Comparison of ENCODE assay signal across 13 cellular contexts in genomic region chr3:115937054-115937453, GRCh38.
DNase-seq lines count a peak whose midpoint lies in the region; FAIRE-seq and TF ChIP-seq lines count a peak whose summit lies in the region.
"Had no signal": no experiment of that assay in that cellular context is flagged by ENCODE, and none has a peak within 500 bp of the region (broad histone marks: within the 10 kb centered on the region; RNA-seq: fewer than 3 reads in every experiment).

No MANE protein-coding gene starts in this region.

- H3K27me3 Mint-ChIP-seq in HFFc6 (ENCODE audit: insufficient read depth): no peaks in the 10 kb centered on the region
- peaks cover 23% of the 10 kb centered on the region for H3K27me3 Mint-ChIP-seq in mesothelial cell of epicardium (ENCODE audit: low read depth)

- H3K9me3 Mint-ChIP-seq in HFFc6 (peaks cover 12% of the 10 kb centered on the region), mesothelial cell of epicardium (peaks cover 11% of the 10 kb centered on the region)

- TF ChIP-seq CTCF in HFFc6 (IDR thresholded peaks at IDR 0.05) (peak; percentile 69), VCaP (conservative IDR thresholded peaks at IDR 0.05) (peak; percentile 80), mesothelial cell of epicardium (IDR thresholded peaks at IDR 0.05; ENCODE audit: unreplicated experiment) (peak; percentile 48), tibial artery (IDR thresholded peaks at IDR 0.05) (no peak)

- H3K27me3 ChIP-seq in tibial artery: no peaks in the 10 kb centered on the region
- H3K27me3 ChIP-seq: left lung, vagina had no signal

- DNase-seq in HFFc6: no peak
- DNase-seq in mesothelial cell of epicardium (ENCODE audit: low spot score in 2 of 2, unreplicated experiment in 2 of 2): no peak
- no peak for DNase-seq in tibial artery
- DNase-seq in AG08396 (ENCODE audit: low spot score): no peak
- no peak for DNase-seq in HTR-8/SVneo (ENCODE audit: insufficient read length, low spot score)
- DNase-seq: amniotic stem cell, GDM1, left lung, NCI-H345, T-helper 1 cell had no signal

- FAIRE-seq in G401.6 (lab: Jason Lieb, UNC): peak; percentile 87
- no peak for FAIRE-seq in HTR-8/SVneo (lab: Jason Lieb, UNC)

- H3K36me3 Mint-ChIP-seq in HFFc6 (ENCODE audit: low read depth) (no peaks in the 10 kb centered on the region; the same call in 1 of the 2 replicates), mesothelial cell of epicardium (peaks cover 3% of the 10 kb centered on the region)

- H3K4me1 ChIP-seq in tibial artery: no peaks in the 10 kb centered on the region
- H3K4me1 ChIP-seq: left lung, vagina had no signal

- H3K27ac ChIP-seq in VCaP (no peak overlapping the region), tibial artery (no peak overlapping the region)
- H3K27ac ChIP-seq: left lung, vagina had no signal

- no peak overlapping the region for H3K27ac Mint-ChIP-seq in HFFc6
- H3K27ac Mint-ChIP-seq in mesothelial cell of epicardium: no peak overlapping the region

- no peaks in the 10 kb centered on the region for H3K9me3 ChIP-seq in tibial artery
- H3K9me3 ChIP-seq: left lung, vagina had no signal

- intact Hi-C loops in tibial artery (cut with DNase I; ENCODE audit: low total_unique reads): no loop called here

- H3K4me1 Mint-ChIP-seq in HFFc6 (ENCODE audit: low read depth) (no peaks in the 10 kb centered on the region), mesothelial cell of epicardium (no peaks in the 10 kb centered on the region)

- no peak overlapping the region for H3K4me3 ChIP-seq in tibial artery
- H3K4me3 ChIP-seq: left lung, vagina had no signal

- H3K4me3 Mint-ChIP-seq in HFFc6 (no peak overlapping the region), mesothelial cell of epicardium (no peak overlapping the region)

- no peaks in the 10 kb centered on the region for H3K36me3 ChIP-seq in tibial artery
- H3K36me3 ChIP-seq: left lung, vagina had no signal

Comparison
In these comparisons a context has a peak if more than half of its experiments do, and no peak if none do; other contexts are left out.
1. CTCF ChIP-seq: peak in HFFc6 (single experiment), VCaP (single experiment) and mesothelial cell of epicardium (single experiment); none in tibial artery (0 of 2).